Comparison of ENCODE assay signal across 1 cellular context in genomic region chr7:157273208-157274202, GRCh38.
A peak's percentile ranks its signal among the peaks of the same experiment; 100 is the strongest.
TF ChIP-seq lines count a peak whose summit lies in the region.

No MANE protein-coding gene starts in this region.

TF ChIP-seq in WTC11, 78 proteins besides CTCF, POLR2A, EP300 and RAD21 (continued from another document):
- TF ChIP-seq MXD4 (CRISPR knock-in tag; IDR thresholded peaks at IDR 0.05; ENCODE audit: borderline replicate concordance) (no peak), ATF1 (CRISPR knock-in tag; IDR thresholded peaks at IDR 0.05) (no peak), E2F4 (CRISPR knock-in tag; IDR thresholded peaks at IDR 0.05; ENCODE audit: borderline replicate concordance, low read depth) (no peak), AR (CRISPR knock-in tag; IDR thresholded peaks at IDR 0.05) (no peak), TEAD4 (CRISPR knock-in tag; IDR thresholded peaks at IDR 0.05) (no peak), USF1 (CRISPR knock-in tag; IDR thresholded peaks at IDR 0.05) (peak; percentile 88), RORB (CRISPR knock-in tag; IDR thresholded peaks at IDR 0.05) (no peak), ZNF512 (CRISPR knock-in tag; IDR thresholded peaks at IDR 0.05; ENCODE audit: borderline replicate concordance) (no peak), SOX15 (CRISPR knock-in tag; IDR thresholded peaks at IDR 0.05) (no peak), ZNF121 (CRISPR knock-in tag; IDR thresholded peaks at IDR 0.05) (peak; percentile 61; the same call in 1 of the 2 replicates), ZNF138 (CRISPR knock-in tag; conservative IDR thresholded peaks at IDR 0.05) (no peak), E2F5 (CRISPR knock-in tag; IDR thresholded peaks at IDR 0.05) (no peak), USF2 (CRISPR knock-in tag; IDR thresholded peaks at IDR 0.05) (peak; percentile 88), ZNF317 (CRISPR knock-in tag; IDR thresholded peaks at IDR 0.05; ENCODE audit: borderline replicate concordance, low read depth) (no peak), NR1H2 (CRISPR knock-in tag; IDR thresholded peaks at IDR 0.05) (no peak), ELF4 (CRISPR knock-in tag; IDR thresholded peaks at IDR 0.05; ENCODE audit: low read depth) (no peak), ZNF416 (CRISPR knock-in tag; IDR thresholded peaks at IDR 0.05) (no peak), KAT7 (CRISPR knock-in tag; IDR thresholded peaks at IDR 0.05; ENCODE audit: borderline replicate concordance) (no peak), SP1 (CRISPR knock-in tag; conservative IDR thresholded peaks at IDR 0.05) (peak; percentile 60; the same call in 1 of the 2 replicates), CBFB (CRISPR knock-in tag; IDR thresholded peaks at IDR 0.05; ENCODE audit: low read depth) (no peak), MLX (CRISPR knock-in tag; IDR thresholded peaks at IDR 0.05) (no peak), PRRX2 (CRISPR knock-in tag; IDR thresholded peaks at IDR 0.05) (no peak), GRHL2 (CRISPR knock-in tag; IDR thresholded peaks at IDR 0.05; ENCODE audit: insufficient replicate concordance, severe bottlenecking) (no peak), ZNF532 (CRISPR knock-in tag; IDR thresholded peaks at IDR 0.05; ENCODE audit: borderline replicate concordance) (no peak), MAX (CRISPR knock-in tag; IDR thresholded peaks at IDR 0.05) (peak; percentile 84), CREM (CRISPR knock-in tag; IDR thresholded peaks at IDR 0.05) (no peak), ZMAT4 (CRISPR knock-in tag; IDR thresholded peaks at IDR 0.05) (no peak), ARID4B (CRISPR knock-in tag; IDR thresholded peaks at IDR 0.05; ENCODE audit: borderline replicate concordance) (0 out of 2 replicates have a peak, but pooled peaks have one; percentile 53), CDX4 (CRISPR knock-in tag; IDR thresholded peaks at IDR 0.05; ENCODE audit: borderline replicate concordance) (no peak), ETV6 (CRISPR knock-in tag; IDR thresholded peaks at IDR 0.05) (0 out of 2 replicates have a peak, but pooled peaks have one; percentile 61)
